ENCODE assay signal across 8 cellular contexts in the genomic region with DNA sequence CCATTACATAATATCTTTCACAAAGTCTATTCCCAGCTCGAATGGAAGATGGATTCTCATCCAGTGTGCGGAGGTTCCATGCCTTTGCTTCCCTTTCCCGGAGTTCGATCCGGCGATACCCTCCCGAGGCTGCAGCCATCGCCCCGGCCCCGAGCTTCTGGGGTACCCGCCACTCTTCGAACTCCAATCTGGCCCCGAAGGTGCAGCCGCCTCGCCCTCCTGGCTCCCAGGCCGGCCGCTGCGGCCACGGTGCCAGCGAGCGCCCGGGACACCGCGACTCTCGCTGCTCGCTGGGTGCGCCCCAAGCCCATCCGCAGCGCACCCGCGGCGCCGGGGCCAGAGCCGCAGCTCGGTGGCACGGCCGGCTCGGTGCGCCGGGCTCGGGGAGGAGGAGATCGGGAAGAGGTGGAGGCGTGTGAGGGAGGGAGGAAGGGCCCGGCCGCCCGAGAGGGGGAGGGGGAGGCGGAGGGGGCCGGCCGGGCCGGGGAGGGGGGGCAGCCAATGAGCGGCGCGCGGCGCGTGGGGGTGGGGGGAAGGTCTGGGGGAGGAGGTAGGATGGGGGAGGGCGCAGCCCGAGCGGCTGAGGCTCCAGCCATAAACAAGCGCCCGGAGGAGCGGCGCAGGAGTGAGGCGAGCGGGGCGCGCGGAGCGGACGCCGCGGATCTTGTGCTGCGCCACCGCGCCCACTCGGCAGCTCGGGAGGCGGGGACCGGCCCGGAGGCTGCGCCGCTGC. TPM values are rescaled to one million over a fixed set of nuclear protein-coding genes. Genes with fewer than 3 reads are reported as not detected.
A peak's percentile ranks its signal among the peaks of the same experiment; 100 is the strongest.
DNase-seq lines count a peak whose midpoint lies in the region; ATAC-seq, FAIRE-seq and TF ChIP-seq lines count a peak whose summit lies in the region.

A gene with protein sequence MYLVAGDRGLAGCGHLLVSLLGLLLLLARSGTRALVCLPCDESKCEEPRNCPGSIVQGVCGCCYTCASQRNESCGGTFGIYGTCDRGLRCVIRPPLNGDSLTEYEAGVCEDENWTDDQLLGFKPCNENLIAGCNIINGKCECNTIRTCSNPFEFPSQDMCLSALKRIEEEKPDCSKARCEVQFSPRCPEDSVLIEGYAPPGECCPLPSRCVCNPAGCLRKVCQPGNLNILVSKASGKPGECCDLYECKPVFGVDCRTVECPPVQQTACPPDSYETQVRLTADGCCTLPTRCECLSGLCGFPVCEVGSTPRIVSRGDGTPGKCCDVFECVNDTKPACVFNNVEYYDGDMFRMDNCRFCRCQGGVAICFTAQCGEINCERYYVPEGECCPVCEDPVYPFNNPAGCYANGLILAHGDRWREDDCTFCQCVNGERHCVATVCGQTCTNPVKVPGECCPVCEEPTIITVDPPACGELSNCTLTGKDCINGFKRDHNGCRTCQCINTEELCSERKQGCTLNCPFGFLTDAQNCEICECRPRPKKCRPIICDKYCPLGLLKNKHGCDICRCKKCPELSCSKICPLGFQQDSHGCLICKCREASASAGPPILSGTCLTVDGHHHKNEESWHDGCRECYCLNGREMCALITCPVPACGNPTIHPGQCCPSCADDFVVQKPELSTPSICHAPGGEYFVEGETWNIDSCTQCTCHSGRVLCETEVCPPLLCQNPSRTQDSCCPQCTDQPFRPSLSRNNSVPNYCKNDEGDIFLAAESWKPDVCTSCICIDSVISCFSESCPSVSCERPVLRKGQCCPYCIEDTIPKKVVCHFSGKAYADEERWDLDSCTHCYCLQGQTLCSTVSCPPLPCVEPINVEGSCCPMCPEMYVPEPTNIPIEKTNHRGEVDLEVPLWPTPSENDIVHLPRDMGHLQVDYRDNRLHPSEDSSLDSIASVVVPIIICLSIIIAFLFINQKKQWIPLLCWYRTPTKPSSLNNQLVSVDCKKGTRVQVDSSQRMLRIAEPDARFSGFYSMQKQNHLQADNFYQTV (plus strand): TSS at position 622 of the 733 bp plus-strand sequence. CDS start 515 bp downstream, outside the sequence.

- H3K27ac ChIP-seq in small intestine (ENCODE audit: low read depth in 1 of 2, low read length in 1 of 2): peak within 1 kb of the TSS; percentile 21 to 92

- peaks cover 36% of the 10 kb centered on the region for H3K4me1 Mint-ChIP-seq in activated B cell treated with CpG ODN at 0.5 μM for 24 hours
- H3K4me1 Mint-ChIP-seq in central memory CD8-positive, alpha-beta T cell: peaks cover 34% of the 10 kb centered on the region

- no peak for FAIRE-seq in small intestine (lab: Jason Lieb, UNC)

- POLR2A ChIA-PET in activated B cell treated with CpG ODN at 0.5 μM for 24 hours (lab: Charles Lee): no interaction called here

- H3K27me3 Mint-ChIP-seq in activated B cell treated with CpG ODN at 0.5 μM for 24 hours: peaks cover 32% of the 10 kb centered on the region
- peaks cover 14% of the 10 kb centered on the region for H3K27me3 Mint-ChIP-seq in central memory CD8-positive, alpha-beta T cell

- in situ Hi-C loops in KBM-7 (cut with MboI; ENCODE audit: low pct_unique_long_range_greater_than_20kb, low sequenced_read_pairs): loop anchor here (25.0 kb wide), 2 partner anchors 307 to 432 kb away; no protein-coding TSS in a partner anchor

- H3K36me3 Mint-ChIP-seq in activated B cell treated with CpG ODN at 0.5 μM for 24 hours (ENCODE audit: low read depth): no peaks in the 10 kb centered on the region
- peaks cover 6% of the 10 kb centered on the region for H3K36me3 Mint-ChIP-seq in central memory CD8-positive, alpha-beta T cell (ENCODE audit: insufficient read depth)

- H3K27me3 ChIP-seq in small intestine (ENCODE audit: control insufficient read depth in 2 of 2, insufficient read depth in 2 of 2, low read length in 2 of 2): no peaks in the 10 kb centered on the region

- H3K9me3 ChIP-seq in small intestine (ENCODE audit: control insufficient read depth, low read depth): no peaks in the 10 kb centered on the region

- no peak within 1 kb of the TSS for H3K27ac Mint-ChIP-seq in activated B cell treated with CpG ODN at 0.5 μM for 24 hours
- H3K27ac Mint-ChIP-seq in central memory CD8-positive, alpha-beta T cell (ENCODE audit: low read depth): no peak within 1 kb of the TSS

- peak within 1 kb of the TSS; percentile 89 to 93 for H3K4me3 ChIP-seq in small intestine (ENCODE audit: low read depth in 1 of 2, low read length in 2 of 2)

- ATAC-seq in GM21723 (IDR thresholded peaks at IDR 0.05; ENCODE audit: unreplicated experiment) (peak; percentile 35), activated B cell treated with CpG ODN at 0.5 μM for 24 hours (ENCODE audit: low read depth) (peak; percentile 56)
- peak; percentile 40 for ATAC-seq in central memory CD8-positive, alpha-beta T cell (replicated peaks; ENCODE audit: extremely low read depth, poor library complexity, severe bottlenecking)

- H3K4me1 ChIP-seq in small intestine (ENCODE audit: control insufficient read depth in 2 of 2, insufficient read depth in 1 of 2, low read depth in 1 of 2, low read length in 1 of 2): peaks cover 0 to 6% of the 10 kb centered on the region in 2 donors

- CTCF ChIA-PET in activated B cell treated with CpG ODN at 0.5 μM for 24 hours (lab: Charles Lee): interaction anchor here (0.8 kb wide), 1 partner anchor 430 kb away, joined by 4 read pairs; no protein-coding TSS in a partner anchor

- H3K4me3 Mint-ChIP-seq in activated B cell treated with CpG ODN at 0.5 μM for 24 hours: peak within 1 kb of the TSS; percentile 70
- H3K4me3 Mint-ChIP-seq in central memory CD8-positive, alpha-beta T cell: peak within 1 kb of the TSS; percentile 90

- 1 to 8% (median 1%) methylated on average over 33 to 82 of the region's 82 CpGs for WGBS in small intestine, 3 donors

- H3K36me3 ChIP-seq in small intestine (ENCODE audit: control insufficient read depth in 2 of 2, insufficient read depth in 2 of 2, low read length in 2 of 2): no peaks in the 10 kb centered on the region

- peak; percentile 89 for DNase-seq in ELR (ENCODE audit: low read depth)
- DNase-seq in KBM-7: peak; percentile 63
- DNase-seq in activated B cell treated with CpG ODN at 0.5 μM for 24 hours: peak; percentile 33
- no peak for DNase-seq in central memory CD8-positive, alpha-beta T cell (ENCODE audit: low spot score in 2 of 2)
- DNase-seq in islet precursor cell: peak; percentile 95
- DNase-seq in small intestine: peak; percentile 79
- DNase-seq in SHP77 treated with DMSO at 0.1 percent for 48 hours (lab: John Stamatoyannopoulos, UW): no peak

- H3K9me3 Mint-ChIP-seq in activated B cell treated with CpG ODN at 0.5 μM for 24 hours: no peaks in the 10 kb centered on the region
- H3K9me3 Mint-ChIP-seq in central memory CD8-positive, alpha-beta T cell: no peaks in the 10 kb centered on the region

- TF ChIP-seq CTCF in activated B cell treated with CpG ODN at 0.5 μM for 24 hours (IDR thresholded peaks at IDR 0.05): no peak

- intact Hi-C loops in activated B cell treated with CpG ODN at 0.5 μM for 24 hours (cut with micrococcal nuclease): loop anchor here (10.0 kb wide), 1 partner anchor 1919 kb away; no protein-coding TSS in a partner anchor

RNA-seq across cellular contexts. Expression of the gene that starts here (rescaled TPM):
- total RNA-seq in activated B cell treated with CpG ODN at 0.5 μM for 24 hours: 0.58 and 0.71 TPM in 2 replicates
- polyA plus RNA-seq in small intestine: 10 to 100 TPM in 1 of 3 donors, 1 to 10 TPM in 1, under 1 TPM in 1; 0.89 to 17.4 (median 1.1) TPM

Comparison
In these comparisons a context has a peak if more than half of its experiments do, and no peak if none do; other contexts are left out.
1. Peak in DNase-seq and ATAC-seq in activated B cell treated with CpG ODN at 0.5 μM for 24 hours; RNA of the gene not detected or under 1 TPM.
2. DNase-seq: peak in ELR (single experiment), KBM-7 (single experiment), islet precursor cell (single experiment) and small intestine (single experiment); none in central memory CD8-positive, alpha-beta T cell (0 of 2) and SHP77 treated with DMSO at 0.1 percent for 48 hours (single experiment).
3. Peak in every context shown above with its lines, with median percentiles within 50 percentile points of each other: ATAC-seq.